Comparison of ENCODE assay signal across 1 cellular context in genomic region chr11:46408407-46408986, GRCh38.
TF ChIP-seq lines count a peak whose summit lies in the region.

No MANE protein-coding gene starts in this region.

TF ChIP-seq in K562, 482 proteins besides CTCF, POLR2A, EP300 and RAD21 (continued from another document):
- TF ChIP-seq E2F1 (CRISPR knock-in tag; IDR thresholded peaks at IDR 0.05) = no peak
- no peak for TF ChIP-seq ZNF143 (CRISPR knock-in tag; IDR thresholded peaks at IDR 0.05)
- no peak for TF ChIP-seq SFPQ (IDR thresholded peaks at IDR 0.05; ENCODE audit: low read depth, low read length)
- peak; percentile 52 for TF ChIP-seq NFIX (CRISPR knock-in tag; IDR thresholded peaks at IDR 0.05; ENCODE audit: low read depth)
- TF ChIP-seq NFIC (IDR thresholded peaks at IDR 0.05) = peak; percentile 94
- TF ChIP-seq MTA1 (IDR thresholded peaks at IDR 0.05; ENCODE audit: borderline replicate concordance) = no peak
- no peak for TF ChIP-seq ZFP91 (CRISPR knock-in tag; IDR thresholded peaks at IDR 0.05)
- TF ChIP-seq TAF15 (IDR thresholded peaks at IDR 0.05; ENCODE audit: low read depth, low read length) = no peak
- TF ChIP-seq MCM2 (IDR thresholded peaks at IDR 0.05; ENCODE audit: low read depth) = no peak
- no peak for TF ChIP-seq NCOA6 (IDR thresholded peaks at IDR 0.05)
- no peak for TF ChIP-seq HNRNPH1 (optimal IDR thresholded peaks at IDR 0.05; ENCODE audit: low read depth, low read length)
